Comparison of ENCODE assay signal across 8 cellular contexts in the genomic region with DNA sequence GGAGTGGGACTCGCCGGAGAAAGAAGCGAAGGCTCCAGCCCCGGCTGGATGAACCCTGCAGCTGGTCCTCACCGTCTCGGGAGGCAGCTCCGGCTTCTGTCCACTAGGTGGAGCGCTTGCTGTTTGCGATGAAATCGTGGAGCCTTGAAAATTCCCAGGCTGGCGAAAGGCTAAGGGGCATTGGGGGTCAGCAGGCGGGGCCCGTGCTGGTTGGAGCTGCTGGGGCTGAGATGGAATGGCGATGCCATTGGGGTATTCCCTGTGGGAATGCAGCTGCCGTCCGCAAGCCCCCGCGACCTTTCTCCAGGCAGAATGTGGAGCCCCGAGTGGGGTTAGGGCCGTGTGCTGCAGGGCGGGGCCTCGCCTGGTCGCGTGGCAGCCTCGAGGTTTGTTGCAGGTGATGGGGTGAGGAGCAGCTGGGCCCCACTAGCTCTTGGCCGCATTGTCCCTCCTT.
DNase-seq lines count a peak whose midpoint lies in the region; ATAC-seq and TF ChIP-seq lines count a peak whose summit lies in the region.

No MANE protein-coding gene starts in this region.

- H3K4me3 ChIP-seq in gastroesophageal sphincter (no peak overlapping the region), ovary (no peak overlapping the region), thyroid gland (replicated peaks in 1 of 3) (no peak overlapping the region)

- WGBS in gastroesophageal sphincter (ENCODE audit: low coverage in 1 of 2), 2 donors = 28% methylated on average over 8 of the region's 26 CpGs; no CpG with 5 or more reads in 1 of the 2 donors
- WGBS in ovary, 3 donors = 8 to 10% (median 8%) methylated on average over 24 to 26 of the region's 26 CpGs
- WGBS in thyroid gland, 2 donors = 10 to 21% methylated on average over 14 to 17 of the region's 26 CpGs

- no peak for TF ChIP-seq EP300 in gastroesophageal sphincter (IDR thresholded peaks at IDR 0.05)
- no peak for TF ChIP-seq EP300 in ovary (IDR thresholded peaks at IDR 0.05)

- H3K36me3 ChIP-seq in gastroesophageal sphincter (no peaks in the 10 kb centered on the region), ovary (no peaks in the 10 kb centered on the region), thyroid gland (no peaks in the 10 kb centered on the region)

- peak in 3 of 4 experiments; percentile 78 to 91 (median 87) for TF ChIP-seq CTCF in gastroesophageal sphincter (IDR thresholded peaks at IDR 0.05)
- TF ChIP-seq CTCF in ovary (IDR thresholded peaks at IDR 0.05) = peak; percentile 73 to 88 (median 81)
- TF ChIP-seq CTCF in thyroid gland (IDR thresholded peaks at IDR 0.05) = peak; percentile 62 to 95 (median 78)

- in situ Hi-C loops in Caki2 (cut with HindIII; ENCODE audit: low pct_unique_long_range_greater_than_20kb, low sequenced_read_pairs) = no loop called here

- H3K9me3 ChIP-seq in gastroesophageal sphincter = no peaks in the 10 kb centered on the region
- no peaks in the 10 kb centered on the region for H3K9me3 ChIP-seq in ovary
- no peaks in the 10 kb centered on the region for H3K9me3 ChIP-seq in thyroid gland

- peaks cover 55% of the 10 kb centered on the region for H3K27me3 ChIP-seq in gastroesophageal sphincter
- H3K27me3 ChIP-seq in ovary = no peaks in the 10 kb centered on the region
- no peaks in the 10 kb centered on the region for H3K27me3 ChIP-seq in thyroid gland

- intact Hi-C loops in ovary (cut with DNase I) = no loop called here
- intact Hi-C loops in thyroid gland (cut with DNase I) = no loop called here

- DNase-seq in Caki2 (ENCODE audit: low read depth) = peak; percentile 38
- DNase-seq in HUDEP-2 (lab: John Stamatoyannopoulos, UW; ENCODE audit: unreplicated experiment in 76 of 76) = peak in 56 of 76 experiments; percentile 6 to 73 (median 40)
- peak; percentile 64 for DNase-seq in RPMI8226
- DNase-seq in activated effector memory CD4-positive, alpha-beta T cell treated with Interleukin-2 at 50 U/mL for 16 hours = peak; percentile 28
- peak; percentile 76 to 90 (median 83) for DNase-seq in ovary
- DNase-seq in thyroid gland = peak; percentile 76 to 78

- ATAC-seq in gastroesophageal sphincter = peak; percentile 68
- ATAC-seq in HG02970 (IDR thresholded peaks at IDR 0.05; ENCODE audit: low FRiP score, unreplicated experiment) = no peak

- no peak overlapping the region for H3K27ac ChIP-seq in gastroesophageal sphincter
- H3K27ac ChIP-seq in ovary = no peak overlapping the region
- no peak overlapping the region for H3K27ac ChIP-seq in thyroid gland

- TF ChIP-seq POLR2A in gastroesophageal sphincter (IDR thresholded peaks at IDR 0.05) (no peak), ovary (IDR thresholded peaks at IDR 0.05) (no peak), thyroid gland (IDR thresholded peaks at IDR 0.05) (no peak)

- peaks cover 0 to 9% (median 0%) of the 10 kb centered on the region in 3 donors for H3K4me1 ChIP-seq in gastroesophageal sphincter
- peaks cover 3% of the 10 kb centered on the region for H3K4me1 ChIP-seq in ovary (ENCODE audit: insufficient read depth)
- peaks cover 6% of the 10 kb centered on the region in 2 donors for H3K4me1 ChIP-seq in thyroid gland

Comparison
In these comparisons a context has a peak if more than half of its experiments do, and no peak if none do; other contexts are left out.
1. DNase-seq: peak in every context shown above with its lines; median percentile 83 in ovary; 77 in thyroid gland; 64 in RPMI8226; 40 in HUDEP-2; 38 in Caki2; 28 in activated effector memory CD4-positive, alpha-beta T cell treated with Interleukin-2 at 50 U/mL for 16 hours.